Comparison of ENCODE assay signal across 8 cellular contexts in genomic region chr3:152299243-152299976, GRCh38. TPM values are rescaled to one million over a fixed set of nuclear protein-coding genes. Genes with fewer than 3 reads are reported as not detected.
DNase-seq lines count a peak whose midpoint lies in the region; ATAC-seq and TF ChIP-seq lines count a peak whose summit lies in the region.

No MANE protein-coding gene starts in this region.

- no peaks in the 10 kb centered on the region for H3K9me2 ChIP-seq in hepatocyte (replicated peaks; ENCODE audit: insufficient read depth)

- peak overlapping the region; percentile 15 for H3K4me3 ChIP-seq in AG09309 (ENCODE audit: control insufficient read depth, low read depth, low read length)
- H3K4me3 ChIP-seq in hepatocyte = no peak overlapping the region
- H3K4me3 ChIP-seq in thoracic aorta = peak overlapping the region; percentile 67

- no peaks in the 10 kb centered on the region for H3K9me3 Mint-ChIP-seq in HFFc6
- no peaks in the 10 kb centered on the region for H3K9me3 Mint-ChIP-seq in activated naive CD4-positive, alpha-beta T cell treated with anti-CD3 and anti-CD28 coated beads, Interleukin-2, amount 50 U/mL, for 24 hours

- peak overlapping the region; percentile 84 for H3K4me3 Mint-ChIP-seq in HFFc6
- H3K4me3 Mint-ChIP-seq in activated naive CD4-positive, alpha-beta T cell treated with anti-CD3 and anti-CD28 coated beads, Interleukin-2, amount 50 U/mL, for 24 hours = peak overlapping the region; percentile 79

- DNase-seq in AG09309 (ENCODE audit: low read depth) = no peak
- DNase-seq in HFFc6 = no peak
- DNase-seq in hepatocyte (ENCODE audit: low spot score) = no peak
- DNase-seq in thoracic aorta (ENCODE audit: low spot score) = no peak
- no peak for DNase-seq in DMS79 treated with DMSO at 0.1 percent for 48 hours (lab: John Stamatoyannopoulos, UW)
- DNase-seq in NCI-H345 (lab: John Stamatoyannopoulos, UW) = no peak

- H3K27ac ChIP-seq in hepatocyte (peak overlapping the region; percentile 22), thoracic aorta (peak overlapping the region; percentile 62 to 83)

- no peak overlapping the region for H2AFZ ChIP-seq in hepatocyte

- H4K20me1 ChIP-seq in hepatocyte (ENCODE audit: insufficient read depth, poor library complexity, severe bottlenecking) = peaks cover 15% of the 10 kb centered on the region

- peak overlapping the region; percentile 95 for H3K27ac Mint-ChIP-seq in HFFc6
- H3K27ac Mint-ChIP-seq in activated naive CD4-positive, alpha-beta T cell treated with anti-CD3 and anti-CD28 coated beads, Interleukin-2, amount 50 U/mL, for 24 hours = peak overlapping the region; percentile 97

- H3K27me3 ChIP-seq in hepatocyte = no peaks in the 10 kb centered on the region
- no peaks in the 10 kb centered on the region for H3K27me3 ChIP-seq in thoracic aorta (replicated peaks; ENCODE audit: insufficient read depth)

- H3K36me3 Mint-ChIP-seq in HFFc6 (ENCODE audit: low read depth) = peaks cover 55% of the 10 kb centered on the region
- H3K36me3 Mint-ChIP-seq in activated naive CD4-positive, alpha-beta T cell treated with anti-CD3 and anti-CD28 coated beads, Interleukin-2, amount 50 U/mL, for 24 hours = peaks cover 31% of the 10 kb centered on the region

- no peaks in the 10 kb centered on the region for H3K9me3 ChIP-seq in hepatocyte (ENCODE audit: low read depth)
- H3K9me3 ChIP-seq in thoracic aorta = no peaks in the 10 kb centered on the region

- WGBS in hepatocyte (ENCODE audit: low lambda C conversion rate, missing lambda C conversion rate) = 76% methylated on average over 9 of the region's 9 CpGs

- no peak for ATAC-seq in thoracic aorta (ENCODE audit: insufficient number of reproducible peaks, low FRiP score, low read depth)
- ATAC-seq in GM21619 (IDR thresholded peaks at IDR 0.05; ENCODE audit: unreplicated experiment) = no peak

- TF ChIP-seq CTCF in AG09309 (IDR thresholded peaks at IDR 0.05; ENCODE audit: control insufficient read depth, insufficient read depth, low read depth, low read length, missing control alignments) (no peak), HFFc6 (IDR thresholded peaks at IDR 0.05) (no peak), hepatocyte (IDR thresholded peaks at IDR 0.05; ENCODE audit: poor library complexity) (no peak), thoracic aorta (IDR thresholded peaks at IDR 0.05) (no peak)

- H3K4me1 Mint-ChIP-seq in HFFc6 (ENCODE audit: low read depth) = peaks cover 87% of the 10 kb centered on the region
- H3K4me1 Mint-ChIP-seq in activated naive CD4-positive, alpha-beta T cell treated with anti-CD3 and anti-CD28 coated beads, Interleukin-2, amount 50 U/mL, for 24 hours = peaks cover 91% of the 10 kb centered on the region

- peaks cover 91% of the 10 kb centered on the region for H3K79me2 ChIP-seq in hepatocyte

- peaks cover 3% of the 10 kb centered on the region for H3K27me3 Mint-ChIP-seq in HFFc6 (ENCODE audit: insufficient read depth)
- no peaks in the 10 kb centered on the region for H3K27me3 Mint-ChIP-seq in activated naive CD4-positive, alpha-beta T cell treated with anti-CD3 and anti-CD28 coated beads, Interleukin-2, amount 50 U/mL, for 24 hours

- peaks cover 17% of the 10 kb centered on the region for H3K4me1 ChIP-seq in hepatocyte (ENCODE audit: insufficient read depth)
- H3K4me1 ChIP-seq in thoracic aorta (ENCODE audit: control insufficient read depth in 1 of 2, low read depth in 2 of 2) = peaks cover 70 to 87% of the 10 kb centered on the region in 2 donors

- H3K4me2 ChIP-seq in hepatocyte = peak overlapping the region; percentile 69

- H3K36me3 ChIP-seq in hepatocyte (replicated peaks; ENCODE audit: insufficient read depth, low read depth) (no peaks in the 10 kb centered on the region), thoracic aorta (no peaks in the 10 kb centered on the region)

RNA-seq across cellular contexts. Expression of gene MBNL1, which starts 30.7 kb away (rescaled TPM):
- total RNA-seq in HFFc6 (2021; fragmentation: NEBNext Ultra II Directional; extraction: Animal tissue kit (Norgen Biotek cat#: 25700)) = 100 to 1,000 TPM; 200 to 291 (median 244) TPM
- total RNA-seq in hepatocyte (98.5 and 104 TPM in 2 replicates), thoracic aorta (1,000 to 10,000 TPM in 1 of 2 donors, 100 to 1,000 TPM in 1; 783 to 1,062 TPM)
- polyA plus RNA-seq in hepatocyte = 20.5 and 27.9 TPM in 2 replicates
